12 cellular contexts compared by ENCODE assay signal in genomic region chr2:176174850-176175728, GRCh38. TPM values are rescaled to one million over a fixed set of nuclear protein-coding genes. Genes with fewer than 3 reads are reported as not detected.
DNase-seq lines count a peak whose midpoint lies in the region; ATAC-seq, FAIRE-seq and TF ChIP-seq lines count a peak whose summit lies in the region.
"Had no signal": no experiment of that assay in that cellular context is flagged by ENCODE, and none has a peak within 500 bp of the region (broad histone marks: within the 10 kb centered on the region; RNA-seq: fewer than 3 reads in every experiment).

No MANE protein-coding gene starts in this region.

- H2AFZ ChIP-seq in HepG2 (ENCODE audit: low read length), result no peak overlapping the region

- no peak for FAIRE-seq in HepG2 (lab: Jason Lieb, UNC)

- H3K27ac ChIP-seq in right atrium auricular region (no peak overlapping the region), angular gyrus (ENCODE audit: low read depth, low read length) (peak overlapping the region; percentile 80), HepG2 (ENCODE audit: extremely low read length, insufficient read depth, low read length) (no peak overlapping the region), uterus (peak overlapping the region; percentile 75 to 83)

- TF ChIP-seq EP300 in HepG2 (IDR thresholded peaks at IDR 0.05; ENCODE audit: low read depth in 2 of 2, low read length in 2 of 2), result no peak
- TF ChIP-seq EP300 in HepG2 (CRISPR knock-in tag; IDR thresholded peaks at IDR 0.05; ENCODE audit: borderline replicate concordance), result no peak

- WGBS in HepG2 (ENCODE audit: low lambda C conversion rate), result 78% methylated on average over 41 of the region's 44 CpGs

- H3K4me1 ChIP-seq in right atrium auricular region (peaks cover 0 to 25% of the 10 kb centered on the region in 2 donors), HepG2 (ENCODE audit: insufficient read depth, low read length) (peaks cover 47% of the 10 kb centered on the region), uterus (no peaks in the 10 kb centered on the region)

- in situ Hi-C loops in HepG2 (cut with HindIII; ENCODE audit: extremely low pct_ligation_motif_present, low pct_unique_long_range_greater_than_20kb), result no loop called here

- H3K27me3 ChIP-seq in right atrium auricular region (peaks cover 51% of the 10 kb centered on the region in 2 donors), HepG2 (ENCODE audit: control insufficient read depth in 1 of 2, insufficient read depth in 2 of 2, low read length in 2 of 2) (peaks cover 0 to 5% of the 10 kb centered on the region in 2 experiments; a peak in 2 of 5 replicates), uterus (no peaks in the 10 kb centered on the region)

- peak; percentile 50 for DNase-seq in right atrium auricular region (ENCODE audit: low spot score)
- no peak for DNase-seq in Right ventricle myocardium inferior (ENCODE audit: missing footprints)
- DNase-seq in HepG2 (ENCODE audit: low spot score), result no peak
- peak; percentile 71 for DNase-seq in uterus
- DNase-seq in stimulated activated CD4-positive, alpha-beta T cell treated with anti-CD3 and anti-CD28 coated beads, Interleukin-2, amount 100 ng/mL, for 24 hours, result no peak
- DNase-seq: activated naive CD4-positive, alpha-beta T cell treated with anti-CD3 and anti-CD28 coated beads for 36 hours; CD8-positive, alpha-beta memory T cell; NCI-H1694 had no signal

- CTCF ChIA-PET in HepG2 (lab: Yijun Ruan, JAX; ENCODE audit: low intra/inter-chr PET ratio, low total read pairs), result no interaction called here

- H3K79me2 ChIP-seq in HepG2 (ENCODE audit: insufficient read depth, low read length), result peaks cover 4% of the 10 kb centered on the region

- H3K9ac ChIP-seq in HepG2 (ENCODE audit: insufficient read depth, low read depth, low read length), result no peak overlapping the region

- peak overlapping the region; percentile 67 for H3K4me2 ChIP-seq in HepG2 (ENCODE audit: low read depth, low read length)

- POLR2A ChIA-PET in HepG2 (lab: Yijun Ruan, JAX), result interaction anchor here (0.8 to 4.4 kb wide), 4 partner anchors 12 to 198 kb away, joined by 3 to 21 read pairs (median 4); partner anchors contain the start of genes HOXD1 and MTX2

- no peak for ATAC-seq in Right ventricle myocardium inferior
- peak; percentile 56 for ATAC-seq in HepG2
- no peak for ATAC-seq in GM18873 (IDR thresholded peaks at IDR 0.05; ENCODE audit: low FRiP score, unreplicated experiment)
- ATAC-seq in GM18502 (IDR thresholded peaks at IDR 0.05; ENCODE audit: poor library complexity, unreplicated experiment), result no peak

- no TSS peak for BruUV-seq in HepG2 (replicated peaks; lab: Mats Ljungman, UMichigan)

- H3K9me3 ChIP-seq in right atrium auricular region (no peaks in the 10 kb centered on the region), HepG2 (ENCODE audit: low read length) (no peaks in the 10 kb centered on the region), uterus (no peaks in the 10 kb centered on the region)

- H3K4me3 ChIP-seq in right atrium auricular region, result no peak overlapping the region
- H3K4me3 ChIP-seq in HepG2 (replicated peaks in 1 of 3; ENCODE audit: insufficient read depth in 1 of 3, low read depth in 2 of 3, low read length in 3 of 3), result peak overlapping the region in 2 of 3 experiments; percentile 29 to 42; a peak in 3 of 6 replicates
- H3K4me3 ChIP-seq in uterus, result peak overlapping the region; percentile 20 to 22

- no peak for TF ChIP-seq POLR2A in HepG2 (IDR thresholded peaks at IDR 0.05; ENCODE audit: insufficient read depth in 1 of 2, low read depth in 2 of 2, low read length in 2 of 2)
- no peak for TF ChIP-seq POLR2A in uterus (IDR thresholded peaks at IDR 0.05)

- no peak for TF ChIP-seq CTCF in right atrium auricular region (IDR thresholded peaks at IDR 0.05)
- TF ChIP-seq CTCF in HepG2 (CRISPR knock-in tag; IDR thresholded peaks at IDR 0.05), result no peak
- no peak for TF ChIP-seq CTCF in uterus (IDR thresholded peaks at IDR 0.05)

- H4K20me1 ChIP-seq in HepG2 (ENCODE audit: insufficient read depth, low read length), result no peaks in the 10 kb centered on the region

- H3K36me3 ChIP-seq in right atrium auricular region, result no peaks in the 10 kb centered on the region
- peaks cover 2 to 39% of the 10 kb centered on the region in 2 experiments for H3K36me3 ChIP-seq in HepG2 (replicated peaks in 1 of 2; ENCODE audit: control insufficient read depth in 1 of 2, insufficient read depth in 2 of 2, low read length in 2 of 2)
- no peaks in the 10 kb centered on the region for H3K36me3 ChIP-seq in uterus

- no peak for TF ChIP-seq RAD21 in HepG2 (CRISPR knock-in tag; IDR thresholded peaks at IDR 0.05)

- intact Hi-C loops in Right ventricle myocardium inferior (cut with DNase I) (no loop called here), HepG2 (cut with micrococcal nuclease; ENCODE audit: unreplicated experiment) (no loop called here), uterus (cut with DNase I; ENCODE audit: low total_unique reads) (no loop called here)

RNA-seq across cellular contexts. Expression of gene HOXD1, which starts 13.4 kb away (rescaled TPM):
- total RNA-seq in right atrium auricular region (not detected), Right ventricle myocardium inferior (not detected), HepG2 (2016; rRNA removed; fragmentation: Illumina TruSeq; extraction: Trizol) (10.0 and 10.4 TPM in 2 replicates), uterus (1 to 10 TPM in 1 of 4 donors, under 1 TPM in 2, not detected in 1; 0.21 to 2.9 (median 0.52) TPM)
- total RNA-seq in HepG2 (2016; cell fraction: cytosol; rRNA removed; fragmentation: Illumina TruSeq; extraction: Trizol; ENCODE audit: low read depth), result 3.9 and 5.5 TPM in 2 replicates
- total RNA-seq in HepG2 (2016; cell fraction: insoluble cytoplasmic fraction; rRNA removed; fragmentation: Illumina TruSeq; extraction: Trizol), result 9.0 and 10.0 TPM in 2 replicates
- 12.1 and 12.7 TPM in 2 replicates for total RNA-seq in HepG2 (2016; cell fraction: membrane; rRNA removed; fragmentation: Illumina TruSeq; extraction: Trizol)
- total RNA-seq in HepG2 (2016; cell fraction: nucleus; rRNA removed; fragmentation: Illumina TruSeq; extraction: Trizol), result 9.0 and 9.2 TPM in 2 replicates
- 11.4 and 22.3 TPM in 2 replicates for polyA plus RNA-seq in HepG2 (2011; rRNA removed)
- polyA plus RNA-seq in HepG2 (2011; cell fraction: cytosol; rRNA removed), result 11.0 and 19.4 TPM in 2 replicates
- 25.8 and 48.1 TPM in 2 replicates for polyA plus RNA-seq in HepG2 (2011; cell fraction: nucleus; rRNA removed)
- polyA plus RNA-seq in HepG2 (2012), result 4.8 and 6.2 TPM in 2 replicates
- polyA plus RNA-seq in HepG2 (2016; cell fraction: cytosol; fragmentation: Illumina TruSeq; extraction: Trizol; ENCODE audit: low read depth), result 6.7 and 8.7 TPM in 2 replicates
- 20.9 and 25.0 TPM in 2 replicates for polyA plus RNA-seq in HepG2 (2016; cell fraction: insoluble cytoplasmic fraction; fragmentation: Illumina TruSeq; extraction: Trizol; ENCODE audit: low read depth)
- 17.7 and 19.0 TPM in 2 replicates for polyA plus RNA-seq in HepG2 (2016; cell fraction: membrane; fragmentation: Illumina TruSeq; extraction: Trizol; ENCODE audit: low read depth)
- 28.7 and 32.9 TPM in 2 replicates for polyA plus RNA-seq in HepG2 (2016; cell fraction: nucleus; fragmentation: Illumina TruSeq; extraction: Trizol; ENCODE audit: insufficient read depth, low read depth)
- 9.8 TPM in 1 of 2 replicates, not detected in the other for polyA minus RNA-seq in HepG2 (2011; rRNA and poly(A)+ RNA removed; ENCODE audit: low replicate concordance)
- 7.5 and 12.1 TPM in 2 replicates for polyA minus RNA-seq in HepG2 (2011; cell fraction: cytosol; rRNA and poly(A)+ RNA removed)
- 6.0 and 15.7 TPM in 2 replicates for polyA minus RNA-seq in HepG2 (2011; cell fraction: nucleus; rRNA and poly(A)+ RNA removed)
- total RNA-seq: activated naive CD4-positive, alpha-beta T cell treated with anti-CD3 and anti-CD28 coated beads for 36 hours; CD8-positive, alpha-beta memory T cell had no signal
- polyA plus RNA-seq: CD8-positive, alpha-beta memory T cell; neural cell had no signal

RNA-seq across cellular contexts. Expression of gene HOXD3, which starts 18.0 kb away (rescaled TPM):
- total RNA-seq in right atrium auricular region, result not detected
- total RNA-seq in Right ventricle myocardium inferior, result 0.30 TPM
- total RNA-seq in HepG2 (2016; rRNA removed; fragmentation: Illumina TruSeq; extraction: Trizol), result 0.08 and 0.09 TPM in 2 replicates
- total RNA-seq in HepG2 (2016; cell fraction: cytosol; rRNA removed; fragmentation: Illumina TruSeq; extraction: Trizol; ENCODE audit: low read depth), result not detected in 2 replicates
- 0.04 TPM in 1 of 2 replicates, not detected in the other for total RNA-seq in HepG2 (2016; cell fraction: insoluble cytoplasmic fraction; rRNA removed; fragmentation: Illumina TruSeq; extraction: Trizol)
- total RNA-seq in HepG2 (2016; cell fraction: membrane; rRNA removed; fragmentation: Illumina TruSeq; extraction: Trizol), result 0.06 and 0.14 TPM in 2 replicates
- 0.19 TPM in 1 of 2 replicates, not detected in the other for total RNA-seq in HepG2 (2016; cell fraction: nucleus; rRNA removed; fragmentation: Illumina TruSeq; extraction: Trizol)
- polyA plus RNA-seq in HepG2 (2011; rRNA removed), result 0.05 TPM in 1 of 2 replicates, not detected in the other
- not detected in 2 replicates for polyA plus RNA-seq in HepG2 (2011; cell fraction: cytosol; rRNA removed)
- 0.07 TPM in 1 of 2 replicates, not detected in the other for polyA plus RNA-seq in HepG2 (2011; cell fraction: nucleus; rRNA removed)
- polyA plus RNA-seq in HepG2 (2012), result 0.09 TPM in 1 of 2 replicates, not detected in the other
- not detected in 2 replicates for polyA plus RNA-seq in HepG2 (2016; cell fraction: cytosol; fragmentation: Illumina TruSeq; extraction: Trizol; ENCODE audit: low read depth)
- polyA plus RNA-seq in HepG2 (2016; cell fraction: insoluble cytoplasmic fraction; fragmentation: Illumina TruSeq; extraction: Trizol; ENCODE audit: low read depth), result 0.28 TPM in 1 of 2 replicates, not detected in the other
- 0.07 TPM in 1 of 2 replicates, not detected in the other for polyA plus RNA-seq in HepG2 (2016; cell fraction: membrane; fragmentation: Illumina TruSeq; extraction: Trizol; ENCODE audit: low read depth)
- not detected in 2 replicates for polyA plus RNA-seq in HepG2 (2016; cell fraction: nucleus; fragmentation: Illumina TruSeq; extraction: Trizol; ENCODE audit: insufficient read depth, low read depth)
- polyA minus RNA-seq in HepG2 (2011; rRNA and poly(A)+ RNA removed; ENCODE audit: low replicate concordance), result not detected in 2 replicates
- polyA minus RNA-seq in HepG2 (2011; cell fraction: cytosol; rRNA and poly(A)+ RNA removed), result not detected in 2 replicates
- polyA minus RNA-seq in HepG2 (2011; cell fraction: nucleus; rRNA and poly(A)+ RNA removed), result not detected in 2 replicates
- total RNA-seq in uterus, result 10 to 100 TPM; 14.7 to 61.2 (median 22.7) TPM
- total RNA-seq: activated naive CD4-positive, alpha-beta T cell treated with anti-CD3 and anti-CD28 coated beads for 36 hours; CD8-positive, alpha-beta memory T cell had no signal
- polyA plus RNA-seq: CD8-positive, alpha-beta memory T cell; neural cell had no signal

RNA-seq across cellular contexts. Expression of gene HOXD4, which starts 23.7 kb away (rescaled TPM):
- total RNA-seq in right atrium auricular region (under 1 TPM in 1 of 2 donors, not detected in 1; 0.52 TPM), Right ventricle myocardium inferior (not detected), HepG2 (2016; rRNA removed; fragmentation: Illumina TruSeq; extraction: Trizol) (0.31 TPM in 1 of 2 replicates, not detected in the other), uterus (10 to 100 TPM in 2 of 4 donors, 1 to 10 TPM in 2; 6.8 to 41.6 (median 13.0) TPM)
- not detected in 2 replicates for total RNA-seq in HepG2 (2016; cell fraction: cytosol; rRNA removed; fragmentation: Illumina TruSeq; extraction: Trizol; ENCODE audit: low read depth)
- 0.19 TPM in 1 of 2 replicates, not detected in the other for total RNA-seq in HepG2 (2016; cell fraction: insoluble cytoplasmic fraction; rRNA removed; fragmentation: Illumina TruSeq; extraction: Trizol)
- 0.12 TPM in 1 of 2 replicates, not detected in the other for total RNA-seq in HepG2 (2016; cell fraction: membrane; rRNA removed; fragmentation: Illumina TruSeq; extraction: Trizol)
- total RNA-seq in HepG2 (2016; cell fraction: nucleus; rRNA removed; fragmentation: Illumina TruSeq; extraction: Trizol), result 0.34 TPM in 1 of 2 replicates, not detected in the other
- polyA plus RNA-seq in HepG2 (2011; rRNA removed), result not detected in 2 replicates
- not detected in 2 replicates for polyA plus RNA-seq in HepG2 (2011; cell fraction: cytosol; rRNA removed)
- not detected in 2 replicates for polyA plus RNA-seq in HepG2 (2011; cell fraction: nucleus; rRNA removed)
- not detected in 2 replicates for polyA plus RNA-seq in HepG2 (2012)
- 0.15 TPM in 1 of 2 replicates, not detected in the other for polyA plus RNA-seq in HepG2 (2016; cell fraction: cytosol; fragmentation: Illumina TruSeq; extraction: Trizol; ENCODE audit: low read depth)
- polyA plus RNA-seq in HepG2 (2016; cell fraction: insoluble cytoplasmic fraction; fragmentation: Illumina TruSeq; extraction: Trizol; ENCODE audit: low read depth), result not detected in 2 replicates
- polyA plus RNA-seq in HepG2 (2016; cell fraction: membrane; fragmentation: Illumina TruSeq; extraction: Trizol; ENCODE audit: low read depth), result 0.10 and 0.17 TPM in 2 replicates
- 0.43 and 1.4 TPM in 2 replicates for polyA plus RNA-seq in HepG2 (2016; cell fraction: nucleus; fragmentation: Illumina TruSeq; extraction: Trizol; ENCODE audit: insufficient read depth, low read depth)
- not detected in 2 replicates for polyA minus RNA-seq in HepG2 (2011; rRNA and poly(A)+ RNA removed; ENCODE audit: low replicate concordance)
- not detected in 2 replicates for polyA minus RNA-seq in HepG2 (2011; cell fraction: cytosol; rRNA and poly(A)+ RNA removed)
- not detected in 2 replicates for polyA minus RNA-seq in HepG2 (2011; cell fraction: nucleus; rRNA and poly(A)+ RNA removed)
- total RNA-seq: activated naive CD4-positive, alpha-beta T cell treated with anti-CD3 and anti-CD28 coated beads for 36 hours; CD8-positive, alpha-beta memory T cell had no signal
- polyA plus RNA-seq: CD8-positive, alpha-beta memory T cell; neural cell had no signal

RNA-seq across cellular contexts. Expression of gene HOXD8, which starts 45.6 kb away (rescaled TPM):
- total RNA-seq in right atrium auricular region, result 1 to 10 TPM in 1 of 2 donors, under 1 TPM in 1; 0.55 to 1.1 TPM
- 0.16 TPM for total RNA-seq in Right ventricle myocardium inferior
- not detected in 2 replicates for total RNA-seq in HepG2 (2016; rRNA removed; fragmentation: Illumina TruSeq; extraction: Trizol)
- not detected in 2 replicates for total RNA-seq in HepG2 (2016; cell fraction: cytosol; rRNA removed; fragmentation: Illumina TruSeq; extraction: Trizol; ENCODE audit: low read depth)
- not detected in 2 replicates for total RNA-seq in HepG2 (2016; cell fraction: insoluble cytoplasmic fraction; rRNA removed; fragmentation: Illumina TruSeq; extraction: Trizol)
- total RNA-seq in HepG2 (2016; cell fraction: membrane; rRNA removed; fragmentation: Illumina TruSeq; extraction: Trizol), result not detected in 2 replicates
- total RNA-seq in HepG2 (2016; cell fraction: nucleus; rRNA removed; fragmentation: Illumina TruSeq; extraction: Trizol), result not detected in 2 replicates
- polyA plus RNA-seq in HepG2 (2011; rRNA removed), result not detected in 2 replicates
- polyA plus RNA-seq in HepG2 (2011; cell fraction: cytosol; rRNA removed), result not detected in 2 replicates
- polyA plus RNA-seq in HepG2 (2011; cell fraction: nucleus; rRNA removed), result not detected in 2 replicates
- polyA plus RNA-seq in HepG2 (2012), result not detected in 2 replicates
- polyA plus RNA-seq in HepG2 (2016; cell fraction: cytosol; fragmentation: Illumina TruSeq; extraction: Trizol; ENCODE audit: low read depth), result not detected in 2 replicates
- not detected in 2 replicates for polyA plus RNA-seq in HepG2 (2016; cell fraction: insoluble cytoplasmic fraction; fragmentation: Illumina TruSeq; extraction: Trizol; ENCODE audit: low read depth)
- polyA plus RNA-seq in HepG2 (2016; cell fraction: membrane; fragmentation: Illumina TruSeq; extraction: Trizol; ENCODE audit: low read depth), result not detected in 2 replicates
- polyA plus RNA-seq in HepG2 (2016; cell fraction: nucleus; fragmentation: Illumina TruSeq; extraction: Trizol; ENCODE audit: insufficient read depth, low read depth), result not detected in 2 replicates
- not detected in 2 replicates for polyA minus RNA-seq in HepG2 (2011; rRNA and poly(A)+ RNA removed; ENCODE audit: low replicate concordance)
- polyA minus RNA-seq in HepG2 (2011; cell fraction: cytosol; rRNA and poly(A)+ RNA removed), result not detected in 2 replicates
- not detected in 2 replicates for polyA minus RNA-seq in HepG2 (2011; cell fraction: nucleus; rRNA and poly(A)+ RNA removed)
- 10 to 100 TPM; 25.8 to 75.6 (median 48.0) TPM for total RNA-seq in uterus
- total RNA-seq: activated naive CD4-positive, alpha-beta T cell treated with anti-CD3 and anti-CD28 coated beads for 36 hours; CD8-positive, alpha-beta memory T cell had no signal
- polyA plus RNA-seq: CD8-positive, alpha-beta memory T cell; neural cell had no signal

RNA-seq across cellular contexts. Expression of gene HOXD9, which starts 52.6 kb away (rescaled TPM):
- under 1 TPM in 1 of 2 donors, not detected in 1; 0.44 TPM for total RNA-seq in right atrium auricular region
- not detected for total RNA-seq in Right ventricle myocardium inferior
- not detected in 2 replicates for total RNA-seq in HepG2 (2016; rRNA removed; fragmentation: Illumina TruSeq; extraction: Trizol)
- not detected in 2 replicates for total RNA-seq in HepG2 (2016; cell fraction: cytosol; rRNA removed; fragmentation: Illumina TruSeq; extraction: Trizol; ENCODE audit: low read depth)
- not detected in 2 replicates for total RNA-seq in HepG2 (2016; cell fraction: insoluble cytoplasmic fraction; rRNA removed; fragmentation: Illumina TruSeq; extraction: Trizol)
- total RNA-seq in HepG2 (2016; cell fraction: membrane; rRNA removed; fragmentation: Illumina TruSeq; extraction: Trizol), result not detected in 2 replicates
- not detected in 2 replicates for total RNA-seq in HepG2 (2016; cell fraction: nucleus; rRNA removed; fragmentation: Illumina TruSeq; extraction: Trizol)
- polyA plus RNA-seq in HepG2 (2011; rRNA removed), result not detected in 2 replicates
- polyA plus RNA-seq in HepG2 (2011; cell fraction: cytosol; rRNA removed), result not detected in 2 replicates
- polyA plus RNA-seq in HepG2 (2011; cell fraction: nucleus; rRNA removed), result not detected in 2 replicates
- polyA plus RNA-seq in HepG2 (2012), result not detected in 2 replicates
- not detected in 2 replicates for polyA plus RNA-seq in HepG2 (2016; cell fraction: cytosol; fragmentation: Illumina TruSeq; extraction: Trizol; ENCODE audit: low read depth)
- polyA plus RNA-seq in HepG2 (2016; cell fraction: insoluble cytoplasmic fraction; fragmentation: Illumina TruSeq; extraction: Trizol; ENCODE audit: low read depth), result not detected in 2 replicates
- not detected in 2 replicates for polyA plus RNA-seq in HepG2 (2016; cell fraction: membrane; fragmentation: Illumina TruSeq; extraction: Trizol; ENCODE audit: low read depth)
- polyA plus RNA-seq in HepG2 (2016; cell fraction: nucleus; fragmentation: Illumina TruSeq; extraction: Trizol; ENCODE audit: insufficient read depth, low read depth), result not detected in 2 replicates
- polyA minus RNA-seq in HepG2 (2011; rRNA and poly(A)+ RNA removed; ENCODE audit: low replicate concordance), result 0.61 TPM in 1 of 2 replicates, not detected in the other
- not detected in 2 replicates for polyA minus RNA-seq in HepG2 (2011; cell fraction: cytosol; rRNA and poly(A)+ RNA removed)
- not detected in 2 replicates for polyA minus RNA-seq in HepG2 (2011; cell fraction: nucleus; rRNA and poly(A)+ RNA removed)
- 10 to 100 TPM in 3 of 4 donors, 1 to 10 TPM in 1; 3.8 to 78.1 (median 46.4) TPM for total RNA-seq in uterus
- total RNA-seq: activated naive CD4-positive, alpha-beta T cell treated with anti-CD3 and anti-CD28 coated beads for 36 hours; CD8-positive, alpha-beta memory T cell had no signal
- polyA plus RNA-seq: CD8-positive, alpha-beta memory T cell; neural cell had no signal

Comparison
In these comparisons a context has a peak if more than half of its experiments do, and no peak if none do; other contexts are left out.
1. DNase-seq: peak in right atrium auricular region (single experiment) and uterus (2 of 2); none in Right ventricle myocardium inferior (single experiment), HepG2 (single experiment) and stimulated activated CD4-positive, alpha-beta T cell treated with anti-CD3 and anti-CD28 coated beads, Interleukin-2, amount 100 ng/mL, for 24 hours (0 of 2).
2. H3K27ac ChIP-seq: peak in angular gyrus (single experiment) and uterus (2 of 2); none in right atrium auricular region (0 of 2) and HepG2 (single experiment).
3. H3K4me3 ChIP-seq: peak in HepG2 (2 of 3) and uterus (2 of 2); none in right atrium auricular region (0 of 2).
4. RNA of gene HOXD3, which starts 18.0 kb away (total RNA-seq): 14.7 to 61.2 TPM in uterus; 0.30 TPM in Right ventricle myocardium inferior (single experiment), 0.04 to 0.19 TPM in HepG2 and not detected in right atrium auricular region; every median in the first group is over 10 times any median in the second.